In genomic region chr15:74901612-74902063, GRCh38 we compare ENCODE assay signal across 1 cellular context.
TF ChIP-seq lines count a peak whose summit lies in the region.

No MANE protein-coding gene starts in this region.

TF ChIP-seq in endothelial cell of umbilical vein, 7 proteins besides CTCF, POLR2A, EP300 and RAD21:
- no peak for TF ChIP-seq JUN (IDR thresholded peaks at IDR 0.05; ENCODE audit: borderline replicate concordance, insufficient read depth, insufficient read length, low read depth)
- TF ChIP-seq FOS (IDR thresholded peaks at IDR 0.05; ENCODE audit: borderline replicate concordance, insufficient read depth, low read length), result no peak
- no peak for TF ChIP-seq GATA2 (IDR thresholded peaks at IDR 0.05; ENCODE audit: insufficient read depth, insufficient read length, low read depth, low read length)
- no peak for TF ChIP-seq MYC (IDR thresholded peaks at IDR 0.05; ENCODE audit: low read depth, low read length)
- no peak for TF ChIP-seq MAX (IDR thresholded peaks at IDR 0.05; ENCODE audit: insufficient read depth, insufficient read length)
- no peak for TF ChIP-seq POLR2AphosphoS5 (IDR thresholded peaks at IDR 0.05; ENCODE audit: insufficient read depth, low read depth, low read length)
- no peak for TF ChIP-seq EZH2 (IDR thresholded peaks at IDR 0.05; ENCODE audit: borderline replicate concordance, low read depth, low read length, severe bottlenecking)
